ENCODE assay signal across 8 cellular contexts in genomic region chr1:212667223-212668139, GRCh38. TPM values are rescaled to one million over a fixed set of nuclear protein-coding genes. Genes with fewer than 3 reads are reported as not detected.
DNase-seq lines count a peak whose midpoint lies in the region; ATAC-seq, FAIRE-seq and TF ChIP-seq lines count a peak whose summit lies in the region.

No MANE protein-coding gene starts in this region.

- intact Hi-C loops in endothelial cell of umbilical vein (cut with micrococcal nuclease): loop anchor here (1.0 to 2.0 kb wide), 4 partner anchors 33 to 189 kb away; no protein-coding TSS in a partner anchor
- intact Hi-C loops in natural killer cell (cut with micrococcal nuclease): no loop called here

- H3K4me2 ChIP-seq in endothelial cell of umbilical vein (ENCODE audit: insufficient read depth, low read length): peak overlapping the region; percentile 57

- peak overlapping the region; percentile 26 for H3K4me3 ChIP-seq in AG04449 (ENCODE audit: low read depth, low read length)
- H3K4me3 ChIP-seq in endothelial cell of umbilical vein (replicated peaks in 1 of 3; ENCODE audit: insufficient read depth in 1 of 3, low read depth in 1 of 3, low read length in 3 of 3): no peak overlapping the region

- POLR2A ChIA-PET in AG04449 (lab: Yijun Ruan, JAX) (interaction anchor here (2.0 kb wide), 1 partner anchor 59 kb away, joined by 18 read pairs; the partner anchor contains the start of gene ATF3), endothelial cell of umbilical vein (lab: Charles Lee) (interaction anchor here (2.8 kb wide), 1 partner anchor 59 kb away, joined by 13 read pairs; the partner anchor contains the start of gene ATF3)

- peak overlapping the region in 1 of 2 donors; percentile 63 for H3K27ac Mint-ChIP-seq in natural killer cell

- BruUV-seq in endothelial cell of umbilical vein (replicated peaks; lab: Mats Ljungman, UMichigan): TSS peak; percentile 33

- FAIRE-seq in endothelial cell of umbilical vein (lab: Jason Lieb, UNC): peak; percentile 95

- H3K4me3 Mint-ChIP-seq in natural killer cell: no peak overlapping the region

- peak; percentile 86 for DNase-seq in AG04449 (ENCODE audit: low read depth, low spot score)
- peak; percentile 75 for DNase-seq in GOT3 (lab: John Stamatoyannopoulos, UW)
- DNase-seq in endothelial cell of umbilical vein (ENCODE audit: low read depth, low spot score): peak; percentile 77
- no peak for DNase-seq in natural killer cell
- no peak for DNase-seq in NCI-H2196 (lab: John Stamatoyannopoulos, UW; ENCODE audit: unreplicated experiment)
- no peak for DNase-seq in LoVo (ENCODE audit: low spot score)

- H3K27me3 Mint-ChIP-seq in natural killer cell (ENCODE audit: low read depth in 2 of 2): peaks cover 19 to 28% of the 10 kb centered on the region in 2 donors

- peaks cover 17 to 19% of the 10 kb centered on the region in 2 experiments for H3K27me3 ChIP-seq in endothelial cell of umbilical vein (ENCODE audit: control insufficient read depth in 2 of 2, insufficient read depth in 2 of 2, low read length in 2 of 2)

- TF ChIP-seq CTCF in AG04449 (IDR thresholded peaks at IDR 0.05; ENCODE audit: insufficient read depth, low read length, missing control alignments) (no peak), endothelial cell of umbilical vein (IDR thresholded peaks at IDR 0.05; ENCODE audit: extremely low read depth in 1 of 2, insufficient read depth in 1 of 2, low read depth in 1 of 2, low read length in 2 of 2) (no peak), natural killer cell (IDR thresholded peaks at IDR 0.05) (no peak)

- no peaks in the 10 kb centered on the region for H3K36me3 Mint-ChIP-seq in natural killer cell

- peaks cover 27% of the 10 kb centered on the region for H3K4me1 ChIP-seq in endothelial cell of umbilical vein (ENCODE audit: control insufficient read depth, extremely low read depth, insufficient read depth, low read length)

- peak overlapping the region; percentile 68 for H3K9ac ChIP-seq in endothelial cell of umbilical vein (replicated peaks; ENCODE audit: extremely low read depth, insufficient read depth, low read length)

- H4K20me1 ChIP-seq in endothelial cell of umbilical vein (replicated peaks; ENCODE audit: control insufficient read depth, extremely low read depth, insufficient read depth, low read length): no peaks in the 10 kb centered on the region

- no peaks in the 10 kb centered on the region for H3K9me3 ChIP-seq in endothelial cell of umbilical vein (replicated peaks; ENCODE audit: control insufficient read depth, insufficient read depth, low read length)

- ATAC-seq in natural killer cell (peak in 2 of 3 donors; percentile 28 to 41), GM21723 (IDR thresholded peaks at IDR 0.05; ENCODE audit: unreplicated experiment) (no peak)

- no peak for TF ChIP-seq POLR2A in endothelial cell of umbilical vein (IDR thresholded peaks at IDR 0.05; ENCODE audit: low read depth, low read length)

- CTCF ChIA-PET in AG04449 (lab: Yijun Ruan, JAX) (interaction anchor here (0.8 to 4.2 kb wide), 17 partner anchors 8 to 328 kb away, joined by 3 to 78 read pairs (median 6); no protein-coding TSS in a partner anchor), endothelial cell of umbilical vein (lab: Charles Lee) (interaction anchor here (0.6 to 3.0 kb wide), 20 partner anchors 10 to 604 kb away, joined by 3 to 31 read pairs (median 4); partner anchors contain the start of gene ATF3)

- peaks cover 17 to 28% of the 10 kb centered on the region in 2 donors for H3K4me1 Mint-ChIP-seq in natural killer cell

- no peaks in the 10 kb centered on the region for H3K79me2 ChIP-seq in endothelial cell of umbilical vein (ENCODE audit: control insufficient read depth, insufficient read depth, low read length)

- no peaks in the 10 kb centered on the region for H3K9me1 ChIP-seq in endothelial cell of umbilical vein (replicated peaks; ENCODE audit: control insufficient read depth, extremely low read depth, insufficient read depth, low read length)

- H3K9me3 Mint-ChIP-seq in natural killer cell: no peaks in the 10 kb centered on the region

- peak overlapping the region; percentile 93 for H3K27ac ChIP-seq in endothelial cell of umbilical vein (ENCODE audit: insufficient read depth, low read depth, low read length)

- no peak overlapping the region for H2AFZ ChIP-seq in endothelial cell of umbilical vein (ENCODE audit: low read depth, low read length)

- dilution Hi-C loops in endothelial cell of umbilical vein (cut with MboI; ENCODE audit: extremely low pct_ligation_motif_present, low sequenced_read_pairs): no loop called here

- no peaks in the 10 kb centered on the region for H3K36me3 ChIP-seq in endothelial cell of umbilical vein (ENCODE audit: control insufficient read depth in 2 of 2, extremely low read depth in 1 of 2, insufficient read depth in 2 of 2, low read length in 2 of 2)

TF ChIP-seq in endothelial cell of umbilical vein, 7 proteins besides CTCF, POLR2A, EP300 and RAD21:
- TF ChIP-seq MAX (IDR thresholded peaks at IDR 0.05; ENCODE audit: insufficient read depth, insufficient read length) (no peak), POLR2AphosphoS5 (IDR thresholded peaks at IDR 0.05; ENCODE audit: insufficient read depth, low read depth, low read length) (peak; percentile 47), GATA2 (IDR thresholded peaks at IDR 0.05; ENCODE audit: insufficient read depth, insufficient read length, low read depth, low read length) (peak; percentile 48), MYC (IDR thresholded peaks at IDR 0.05; ENCODE audit: low read depth, low read length) (no peak), EZH2 (IDR thresholded peaks at IDR 0.05; ENCODE audit: borderline replicate concordance, low read depth, low read length, severe bottlenecking) (no peak), FOS (IDR thresholded peaks at IDR 0.05; ENCODE audit: borderline replicate concordance, insufficient read depth, low read length) (peak; percentile 82), JUN (IDR thresholded peaks at IDR 0.05; ENCODE audit: borderline replicate concordance, insufficient read depth, insufficient read length, low read depth) (peak; percentile 88)

RNA-seq across cellular contexts. Expression of gene BATF3, which starts 32.2 kb away (rescaled TPM):
- 46.7 TPM for polyA plus RNA-seq in PFSK-1 (2012; ENCODE audit: insufficient read length, low read depth)
- 0.25 and 1.9 TPM in 2 replicates for total RNA-seq in endothelial cell of umbilical vein
- polyA plus RNA-seq in endothelial cell of umbilical vein: 0.69 and 1.3 TPM in 2 replicates
- polyA plus RNA-seq in endothelial cell of umbilical vein (2011; cell fraction: cytosol; rRNA removed): 0.39 and 0.62 TPM in 2 replicates
- polyA plus RNA-seq in endothelial cell of umbilical vein (2011; cell fraction: nucleus; rRNA removed): 0.68 and 0.84 TPM in 2 replicates
- polyA plus RNA-seq in endothelial cell of umbilical vein (2012): 0.68 TPM in 1 of 2 replicates, not detected in the other
- polyA minus RNA-seq in endothelial cell of umbilical vein: not detected in 2 replicates
- polyA minus RNA-seq in endothelial cell of umbilical vein (2011; cell fraction: cytosol; rRNA and poly(A)+ RNA removed): not detected
- polyA minus RNA-seq in endothelial cell of umbilical vein (2011; cell fraction: nucleus; rRNA and poly(A)+ RNA removed): 0.29 and 0.96 TPM in 2 replicates
- total RNA-seq in natural killer cell: 1 to 10 TPM in 2 of 3 donors, under 1 TPM in 1; 0.25 to 3.6 (median 1.2) TPM

RNA-seq across cellular contexts. Expression of gene ATF3, which starts 58.9 kb away (rescaled TPM):
- 155 TPM for polyA plus RNA-seq in PFSK-1 (2012; ENCODE audit: insufficient read length, low read depth)
- total RNA-seq in endothelial cell of umbilical vein (6.1 and 10.7 TPM in 2 replicates), natural killer cell (100 to 1,000 TPM in 1 of 3 donors, 10 to 100 TPM in 2; 62.2 to 135 (median 78.5) TPM)
- polyA plus RNA-seq in endothelial cell of umbilical vein: 16.6 and 17.1 TPM in 2 replicates
- polyA plus RNA-seq in endothelial cell of umbilical vein (2011; cell fraction: cytosol; rRNA removed): 15.0 and 27.2 TPM in 2 replicates
- polyA plus RNA-seq in endothelial cell of umbilical vein (2011; cell fraction: nucleus; rRNA removed): 112 and 144 TPM in 2 replicates
- 20.5 and 21.1 TPM in 2 replicates for polyA plus RNA-seq in endothelial cell of umbilical vein (2012)
- 21.1 and 35.4 TPM in 2 replicates for polyA minus RNA-seq in endothelial cell of umbilical vein
- 24.9 TPM for polyA minus RNA-seq in endothelial cell of umbilical vein (2011; cell fraction: cytosol; rRNA and poly(A)+ RNA removed)
- 91.9 and 95.5 TPM in 2 replicates for polyA minus RNA-seq in endothelial cell of umbilical vein (2011; cell fraction: nucleus; rRNA and poly(A)+ RNA removed)

Comparison
In these comparisons a context has a peak if more than half of its experiments do, and no peak if none do; other contexts are left out.
1. DNase-seq: peak in AG04449 (single experiment), GOT3 (single experiment) and endothelial cell of umbilical vein (single experiment); none in natural killer cell (single experiment), NCI-H2196 (single experiment) and LoVo (single experiment).